In the genomic region with DNA sequence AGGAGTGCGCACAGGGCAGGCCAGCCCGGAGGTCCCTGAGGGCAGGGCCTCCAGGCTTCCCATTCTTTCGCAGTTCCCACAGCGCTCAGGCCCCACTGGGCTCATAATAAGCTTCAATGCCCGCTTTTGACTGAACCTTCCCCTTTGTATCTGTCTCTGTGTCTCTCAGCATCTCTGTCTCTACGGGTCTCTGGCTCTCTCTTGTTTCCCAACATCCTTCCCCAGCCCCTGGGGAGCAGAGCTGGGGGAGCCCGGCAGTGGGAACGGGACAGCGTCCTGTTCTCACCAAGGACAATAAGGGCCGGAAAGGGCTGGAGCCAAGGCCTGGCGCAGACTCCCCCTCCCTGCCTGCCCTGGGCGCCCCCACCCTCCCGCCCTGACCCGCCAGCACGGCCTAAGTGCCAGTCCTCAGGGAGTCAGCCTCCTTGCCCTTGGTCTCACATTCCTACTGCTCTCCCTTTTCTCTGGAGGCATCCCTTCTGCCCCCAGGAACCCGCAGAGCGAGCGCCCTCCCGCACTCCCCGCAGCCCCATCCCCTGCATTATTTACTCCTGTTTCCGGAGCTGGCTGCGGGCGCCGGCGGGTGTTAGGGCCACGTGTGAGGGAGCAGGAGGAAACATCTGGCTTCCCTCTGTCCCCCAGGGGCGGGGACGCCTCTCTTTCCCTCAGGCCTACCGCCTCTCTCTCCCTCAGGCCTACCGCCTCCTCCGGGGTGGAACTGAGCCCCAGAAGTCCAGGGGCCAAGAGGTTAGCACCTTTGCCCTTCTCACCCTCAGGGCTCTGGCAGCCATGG, we compare ENCODE assay signal across 1 cellular context.
TF ChIP-seq lines count a peak whose summit lies in the region.

No MANE protein-coding gene starts in this region.

TF ChIP-seq in GM12878, 131 proteins besides CTCF, POLR2A, EP300 and RAD21:
- TF ChIP-seq TCF12 (IDR thresholded peaks at IDR 0.05; ENCODE audit: low read depth, low read length) = no peak
- TF ChIP-seq ESRRA (IDR thresholded peaks at IDR 0.05; ENCODE audit: low read length) = no peak
- no peak for TF ChIP-seq WRNIP1 (IDR thresholded peaks at IDR 0.05; ENCODE audit: borderline replicate concordance, low read depth, low read length)
- TF ChIP-seq TCF7 (IDR thresholded peaks at IDR 0.05; ENCODE audit: borderline replicate concordance) = no peak
- TF ChIP-seq CBFB (IDR thresholded peaks at IDR 0.05; ENCODE audit: low read depth) = no peak
- no peak for TF ChIP-seq MTA2 (IDR thresholded peaks at IDR 0.05; ENCODE audit: low read depth)
- TF ChIP-seq SMC3 (IDR thresholded peaks at IDR 0.05; ENCODE audit: borderline replicate concordance, low read length) = no peak
- no peak for TF ChIP-seq TARDBP (IDR thresholded peaks at IDR 0.05; ENCODE audit: borderline replicate concordance)
